Comparison of ENCODE assay signal across 8 cellular contexts in the genomic region with DNA sequence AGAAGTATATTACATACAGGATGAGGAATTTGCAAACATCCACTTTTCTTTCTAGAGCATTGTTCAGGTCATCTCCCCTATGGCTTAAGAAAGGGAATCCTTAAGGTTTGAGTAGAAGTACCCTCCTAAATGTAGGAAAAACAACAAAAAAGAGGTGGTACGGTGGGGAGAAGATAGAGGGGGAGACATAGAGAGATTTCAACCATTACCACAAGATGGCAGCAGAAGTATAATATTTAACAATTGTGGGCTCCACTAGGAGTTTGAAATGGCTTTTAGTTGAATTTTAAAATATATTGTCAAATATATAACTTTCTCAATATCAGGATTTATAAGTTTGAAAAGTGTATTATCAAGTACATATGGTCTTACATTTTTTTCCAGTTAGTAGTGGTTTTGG.
A peak's percentile ranks its signal among the peaks of the same experiment; 100 is the strongest.
DNase-seq lines count a peak whose midpoint lies in the region; ATAC-seq and TF ChIP-seq lines count a peak whose summit lies in the region.

No MANE protein-coding gene starts in this region.

- peak; percentile 27 for ATAC-seq in memory B cell (ENCODE audit: low read depth)
- ATAC-seq in HG02610 (IDR thresholded peaks at IDR 0.05; ENCODE audit: unreplicated experiment): no peak

- H3K27me3 Mint-ChIP-seq in memory B cell: peaks cover 4% of the 10 kb centered on the region
- peaks cover 9% of the 10 kb centered on the region for H3K27me3 Mint-ChIP-seq in activated naive CD4-positive, alpha-beta T cell treated with anti-CD3 and anti-CD28 coated beads, Interleukin-2, amount 10 ng/mL, durations not matched to agents 7 days and 5 days

- CTCF ChIA-PET in activated naive CD4-positive, alpha-beta T cell treated with anti-CD3 and anti-CD28 coated beads, Interleukin-2, amount 10 ng/mL, durations not matched to agents 7 days and 5 days (lab: Charles Lee): no interaction called here

- H3K36me3 Mint-ChIP-seq in memory B cell: no peaks in the 10 kb centered on the region
- no peaks in the 10 kb centered on the region for H3K36me3 Mint-ChIP-seq in activated naive CD4-positive, alpha-beta T cell treated with anti-CD3 and anti-CD28 coated beads, Interleukin-2, amount 10 ng/mL, durations not matched to agents 7 days and 5 days

- H3K9me3 Mint-ChIP-seq in memory B cell: no peaks in the 10 kb centered on the region
- no peaks in the 10 kb centered on the region for H3K9me3 Mint-ChIP-seq in activated naive CD4-positive, alpha-beta T cell treated with anti-CD3 and anti-CD28 coated beads, Interleukin-2, amount 10 ng/mL, durations not matched to agents 7 days and 5 days

- peak; percentile 54 for TF ChIP-seq CTCF in brain microvascular endothelial cell (IDR thresholded peaks at IDR 0.05; ENCODE audit: low read depth, low read length, missing control alignments)

- H3K4me1 Mint-ChIP-seq in memory B cell: no peaks in the 10 kb centered on the region
- no peaks in the 10 kb centered on the region for H3K4me1 Mint-ChIP-seq in activated naive CD4-positive, alpha-beta T cell treated with anti-CD3 and anti-CD28 coated beads, Interleukin-2, amount 10 ng/mL, durations not matched to agents 7 days and 5 days

- H3K27ac ChIP-seq in brain microvascular endothelial cell: peak overlapping the region; percentile 98

- H3K4me3 ChIP-seq in brain microvascular endothelial cell (ENCODE audit: low read depth, low read length): no peak overlapping the region

- no peaks in the 10 kb centered on the region for H3K27me3 ChIP-seq in brain microvascular endothelial cell (replicated peaks)

- H3K27ac Mint-ChIP-seq in memory B cell: no peak overlapping the region
- H3K27ac Mint-ChIP-seq in activated naive CD4-positive, alpha-beta T cell treated with anti-CD3 and anti-CD28 coated beads, Interleukin-2, amount 10 ng/mL, durations not matched to agents 7 days and 5 days: no peak overlapping the region

- H3K4me3 Mint-ChIP-seq in memory B cell: no peak overlapping the region
- H3K4me3 Mint-ChIP-seq in activated naive CD4-positive, alpha-beta T cell treated with anti-CD3 and anti-CD28 coated beads, Interleukin-2, amount 10 ng/mL, durations not matched to agents 7 days and 5 days: no peak overlapping the region

- in situ Hi-C loops in brain microvascular endothelial cell (cut with HindIII; ENCODE audit: low pct_ligation_motif_present, low sequenced_read_pairs): no loop called here

- DNase-seq in NCI-H2171 treated with DMSO at 0.1 percent for 48 hours (lab: John Stamatoyannopoulos, UW) (peak; percentile 4), NCI-H2171 (lab: John Stamatoyannopoulos, UW) (no peak), HuH-7 (ENCODE audit: low spot score) (peak; percentile 4), brain microvascular endothelial cell (no peak), memory B cell (ENCODE audit: low spot score in 2 of 2) (peak in 1 of 2 donors; percentile 4), HPDE6-E6E7 (ENCODE audit: extremely low spot score) (no peak)
- DNase-seq in activated naive CD4-positive, alpha-beta T cell treated with anti-CD3 and anti-CD28 coated beads, Interleukin-2, amount 10 ng/mL, durations not matched to agents 7 days and 5 days: no peak

- no peaks in the 10 kb centered on the region for H3K36me3 ChIP-seq in brain microvascular endothelial cell (replicated peaks)

Comparison
In these comparisons a context has a peak if more than half of its experiments do, and no peak if none do; other contexts are left out.
1. DNase-seq: peak in NCI-H2171 treated with DMSO at 0.1 percent for 48 hours (single experiment) and HuH-7 (single experiment); none in NCI-H2171 (single experiment), brain microvascular endothelial cell (single experiment), HPDE6-E6E7 (single experiment) and activated naive CD4-positive, alpha-beta T cell treated with anti-CD3 and anti-CD28 coated beads, Interleukin-2, amount 10 ng/mL, durations not matched to agents 7 days and 5 days (single experiment).